Comparison of ENCODE assay signal across 13 cellular contexts in genomic region chr18:9814431-9814830, GRCh38.
DNase-seq lines count a peak whose midpoint lies in the region; ATAC-seq and TF ChIP-seq lines count a peak whose summit lies in the region.
"Had no signal": no experiment of that assay in that cellular context is flagged by ENCODE, and none has a peak within 500 bp of the region (broad histone marks: within the 10 kb centered on the region; RNA-seq: fewer than 3 reads in every experiment).

No MANE protein-coding gene starts in this region.

- H3K27ac ChIP-seq in fibroblast of lung (ENCODE audit: insufficient read depth, low read length) (no peak overlapping the region), left ventricle myocardium inferior (replicated peaks) (no peak overlapping the region)
- H3K27ac ChIP-seq in CD8-positive, alpha-beta T cell (ENCODE audit: low read depth, low read length): no peak overlapping the region

- H3K36me3 Mint-ChIP-seq in CD8-positive, alpha-beta T cell: no peaks in the 10 kb centered on the region
- H3K36me3 Mint-ChIP-seq: activated naive CD4-positive, alpha-beta T cell treated with anti-CD3 and anti-CD28 coated beads, Interleukin-2, amount 50 U/mL, for 72 hours had no signal

- H3K4me3 ChIP-seq in fibroblast of lung (replicated peaks in 1 of 4; ENCODE audit: control extremely low read depth in 1 of 4, insufficient read depth in 1 of 4, low read depth in 3 of 4, low read length in 4 of 4): no peak overlapping the region
- no peak overlapping the region for H3K4me3 ChIP-seq in skeletal muscle cell (ENCODE audit: low read depth, low read length)
- no peak overlapping the region for H3K4me3 ChIP-seq in CD8-positive, alpha-beta T cell (ENCODE audit: low read depth, low read length)
- no peak overlapping the region for H3K4me3 ChIP-seq in left ventricle myocardium inferior

- peak overlapping the region; percentile 29 for H3K4me2 ChIP-seq in fibroblast of lung (ENCODE audit: extremely low read depth, insufficient read depth, low read length)

- H3K4me3 Mint-ChIP-seq in CD8-positive, alpha-beta T cell: no peak overlapping the region
- H3K4me3 Mint-ChIP-seq: activated CD8-positive, alpha-beta T cell treated with anti-CD3 and anti-CD28 coated beads for 36 hours; nephron; T-helper 2 cell treated with Interferon-gamma antibody and Interleukin-4, amounts not matched to agents 5 μg/mL and 100 μg/mL, for 36 hours had no signal

- CTCF ChIA-PET in CD8-positive, alpha-beta T cell (lab: Charles Lee): no interaction called here

- H3K4me1 Mint-ChIP-seq in CD8-positive, alpha-beta T cell (ENCODE audit: low read depth): no peaks in the 10 kb centered on the region

- peaks cover 9% of the 10 kb centered on the region for H3K4me1 ChIP-seq in fibroblast of lung (ENCODE audit: control insufficient read depth, extremely low read depth, insufficient read depth, low read length)
- H3K4me1 ChIP-seq in CD8-positive, alpha-beta T cell (ENCODE audit: insufficient read depth, low read length): no peaks in the 10 kb centered on the region
- peaks cover 54% of the 10 kb centered on the region for H3K4me1 ChIP-seq in left ventricle myocardium inferior

- H3K9me3 ChIP-seq in fibroblast of lung (ENCODE audit: control insufficient read depth, insufficient read depth, low read depth, low read length): no peaks in the 10 kb centered on the region
- H3K9me3 ChIP-seq in CD8-positive, alpha-beta T cell (ENCODE audit: low read length): no peaks in the 10 kb centered on the region
- peaks cover 13% of the 10 kb centered on the region for H3K9me3 ChIP-seq in left ventricle myocardium inferior (replicated peaks)

- peaks cover 4% of the 10 kb centered on the region for H3K27me3 Mint-ChIP-seq in CD8-positive, alpha-beta T cell (ENCODE audit: low read depth)

- H3K9me3 Mint-ChIP-seq in CD8-positive, alpha-beta T cell: peaks cover 6% of the 10 kb centered on the region

- no peaks in the 10 kb centered on the region for H3K36me3 ChIP-seq in fibroblast of lung (ENCODE audit: control insufficient read depth, insufficient read depth, low read length)
- no peaks in the 10 kb centered on the region for H3K36me3 ChIP-seq in CD8-positive, alpha-beta T cell (ENCODE audit: insufficient read depth, low read length)
- H3K36me3 ChIP-seq in left ventricle myocardium inferior: no peaks in the 10 kb centered on the region

- no peaks in the 10 kb centered on the region for H4K20me1 ChIP-seq in fibroblast of lung (ENCODE audit: control insufficient read depth, extremely low read depth, insufficient read depth, low read length)

- POLR2A ChIA-PET in CD8-positive, alpha-beta T cell (lab: Charles Lee): no interaction called here

- ATAC-seq in CD8-positive, alpha-beta T cell: no peak
- ATAC-seq in GM19397 (IDR thresholded peaks at IDR 0.05; ENCODE audit: unreplicated experiment): no peak
- ATAC-seq: activated CD8-positive, alpha-beta T cell treated with anti-CD3 and anti-CD28 coated beads for 36 hours; activated naive CD4-positive, alpha-beta T cell treated with anti-CD3 and anti-CD28 coated beads, Interleukin-2, amount 50 U/mL, for 72 hours had no signal

- H2AFZ ChIP-seq in fibroblast of lung (ENCODE audit: low read length): no peak overlapping the region

- no peak overlapping the region for H3K9ac ChIP-seq in fibroblast of lung (ENCODE audit: insufficient read depth, low read length)

- H3K79me2 ChIP-seq in fibroblast of lung (ENCODE audit: control insufficient read depth, insufficient read depth, low read length): no peaks in the 10 kb centered on the region

- intact Hi-C loops in CD8-positive, alpha-beta T cell (cut with DNase I, micrococcal nuclease): no loop called here
- intact Hi-C loops in left ventricle myocardium inferior (cut with micrococcal nuclease): no loop called here

- TF ChIP-seq CTCF in fibroblast of lung (conservative IDR thresholded peaks at IDR 0.05 in 1 of 2, IDR thresholded peaks at IDR 0.05 in 1 of 2; ENCODE audit: low read depth in 1 of 2, low read length in 2 of 2) (no peak), left ventricle myocardium inferior (IDR thresholded peaks at IDR 0.05; ENCODE audit: borderline replicate concordance) (no peak)
- TF ChIP-seq CTCF in CD8-positive, alpha-beta T cell (IDR thresholded peaks at IDR 0.05): no peak

- DNase-seq in GM04503 (ENCODE audit: low read depth): peak; percentile 71
- DNase-seq in RPMI7951 (ENCODE audit: low read depth): peak; percentile 57
- DNase-seq in fibroblast of lung (ENCODE audit: low read depth in 2 of 2): peak; percentile 80 to 94
- DNase-seq in skeletal muscle cell (ENCODE audit: low read depth): peak; percentile 72
- DNase-seq in CD8-positive, alpha-beta T cell: no peak
- DNase-seq in left ventricle myocardium inferior: no peak
- no peak for DNase-seq in COLO668 (lab: John Stamatoyannopoulos, UW; ENCODE audit: unreplicated experiment)
- DNase-seq: activated CD8-positive, alpha-beta T cell treated with anti-CD3 and anti-CD28 coated beads for 36 hours; effector memory CD4-positive, alpha-beta T cell had no signal

- H3K27ac Mint-ChIP-seq in CD8-positive, alpha-beta T cell: no peak overlapping the region
- H3K27ac Mint-ChIP-seq: activated CD8-positive, alpha-beta T cell treated with anti-CD3 and anti-CD28 coated beads for 36 hours; activated naive CD4-positive, alpha-beta T cell treated with anti-CD3 and anti-CD28 coated beads, Interleukin-2, amount 50 U/mL, for 72 hours; T-helper 2 cell treated with Interferon-gamma antibody and Interleukin-4, amounts not matched to agents 5 μg/mL and 100 μg/mL, for 36 hours had no signal

- H3K27me3 ChIP-seq in fibroblast of lung (ENCODE audit: control insufficient read depth, insufficient read depth, low read length) (no peaks in the 10 kb centered on the region), left ventricle myocardium inferior (ENCODE audit: low read depth) (no peaks in the 10 kb centered on the region)
- H3K27me3 ChIP-seq in CD8-positive, alpha-beta T cell (ENCODE audit: insufficient read depth, low read length): no peaks in the 10 kb centered on the region

Comparison
In these comparisons a context has a peak if more than half of its experiments do, and no peak if none do; other contexts are left out.
1. DNase-seq: peak in GM04503 (single experiment), RPMI7951 (single experiment), fibroblast of lung (2 of 2) and skeletal muscle cell (single experiment); none in CD8-positive, alpha-beta T cell (0 of 7), left ventricle myocardium inferior (single experiment) and COLO668 (single experiment).